In genomic region chr2:62099523-62100175, GRCh38 we compare ENCODE assay signal across 12 cellular contexts.
DNase-seq lines count a peak whose midpoint lies in the region; ATAC-seq and TF ChIP-seq lines count a peak whose summit lies in the region.
"Had no signal": no experiment of that assay in that cellular context is flagged by ENCODE, and none has a peak within 500 bp of the region (broad histone marks: within the 10 kb centered on the region; RNA-seq: fewer than 3 reads in every experiment).

No MANE protein-coding gene starts in this region.

- H3K9me2 ChIP-seq in Loucy (replicated peaks; ENCODE audit: low read depth, low read length): no peaks in the 10 kb centered on the region

- peak overlapping the region; percentile 6 for H3K4me2 ChIP-seq in Loucy (ENCODE audit: low read depth, low read length, poor library complexity, severe bottlenecking)
- H3K4me2 ChIP-seq: neural progenitor cell had no signal

- H3K27ac ChIP-seq in right cardiac atrium (ENCODE audit: low read length) (no peak overlapping the region), WERI-Rb-1 (no peak overlapping the region)
- H3K27ac ChIP-seq: cardiac muscle cell, neural progenitor cell had no signal

- H3K4me1 ChIP-seq in Loucy (ENCODE audit: insufficient read depth, low read length, poor library complexity, severe bottlenecking) (peaks cover 34% of the 10 kb centered on the region), right cardiac atrium (ENCODE audit: control insufficient read depth, insufficient read depth, low read length) (no peaks in the 10 kb centered on the region)
- H3K4me1 ChIP-seq: neural progenitor cell had no signal

- no peaks in the 10 kb centered on the region for H4K20me1 ChIP-seq in Loucy (ENCODE audit: insufficient read depth, low read length, poor library complexity, severe bottlenecking)

- H3K9me3 ChIP-seq in Loucy (ENCODE audit: insufficient read depth, low read depth, low read length) (no peaks in the 10 kb centered on the region), right cardiac atrium (ENCODE audit: control insufficient read depth, low read length) (no peaks in the 10 kb centered on the region), WERI-Rb-1 (ENCODE audit: severe bottlenecking) (no peaks in the 10 kb centered on the region)

- peak overlapping the region; percentile 5 for H3K9ac ChIP-seq in Loucy (ENCODE audit: low read depth, low read length, poor library complexity, severe bottlenecking)
- H3K9ac ChIP-seq: neural progenitor cell had no signal

- H3K79me2 ChIP-seq in Loucy (ENCODE audit: insufficient read depth, low read length): peaks cover 33% of the 10 kb centered on the region; the same call in 1 of the 2 replicates

- ATAC-seq in GM19351 (IDR thresholded peaks at IDR 0.05; ENCODE audit: unreplicated experiment) (peak; percentile 86), HG02885 (IDR thresholded peaks at IDR 0.05; ENCODE audit: poor library complexity, unreplicated experiment) (peak; percentile 89), right cardiac atrium (no peak)
- ATAC-seq: activated CD8-positive, alpha-beta memory T cell treated with anti-CD3 and anti-CD28 coated beads, Interleukin-2, amount 10 ng/mL, durations not matched to agents 7 days and 5 days had no signal

- WGBS in right cardiac atrium: 75% methylated on average over 10 of the region's 10 CpGs

- H3K4me3 ChIP-seq in Loucy (ENCODE audit: low read length, poor library complexity, severe bottlenecking): no peak overlapping the region
- H3K4me3 ChIP-seq in right cardiac atrium (ENCODE audit: low read length): no peak overlapping the region
- no peak overlapping the region for H3K4me3 ChIP-seq in WERI-Rb-1 (ENCODE audit: low read depth, low read length)
- H3K4me3 ChIP-seq: cardiac muscle cell, neural progenitor cell had no signal

- intact Hi-C loops in right cardiac atrium (cut with DNase I): no loop called here

- H2AFZ ChIP-seq in Loucy (ENCODE audit: low read length): no peak overlapping the region
- H2AFZ ChIP-seq: neural progenitor cell had no signal

- DNase-seq in GM10266 (ENCODE audit: extremely low spot score): peak; percentile 57
- DNase-seq in HK-2 (ENCODE audit: unreplicated experiment): no peak
- no peak for DNase-seq in right cardiac atrium
- no peak for DNase-seq in WERI-Rb-1
- DNase-seq in NCI-H510A (lab: John Stamatoyannopoulos, UW): no peak
- DNase-seq: activated CD8-positive, alpha-beta memory T cell treated with anti-CD3 and anti-CD28 coated beads, Interleukin-2, amount 10 ng/mL, durations not matched to agents 7 days and 5 days; NCI-H1436 had no signal

- TF ChIP-seq CTCF in GM10266 (IDR thresholded peaks at IDR 0.05; ENCODE audit: control insufficient read depth, insufficient read depth, low read depth, missing control alignments) (no peak), Loucy (conservative IDR thresholded peaks at IDR 0.05; ENCODE audit: low read length) (no peak), WERI-Rb-1 (IDR thresholded peaks at IDR 0.05; ENCODE audit: low read depth, low read length) (no peak)

- no peaks in the 10 kb centered on the region; the same call in 1 of the 2 replicates for H3F3A ChIP-seq in Loucy (ENCODE audit: low read depth)

- no peaks in the 10 kb centered on the region for H3K27me3 ChIP-seq in Loucy (ENCODE audit: insufficient read depth, low read length, poor library complexity, severe bottlenecking)
- H3K27me3 ChIP-seq in right cardiac atrium (ENCODE audit: control insufficient read depth, insufficient read depth): no peaks in the 10 kb centered on the region
- H3K27me3 ChIP-seq in WERI-Rb-1 (ENCODE audit: insufficient read depth, low read depth, severe bottlenecking): no peaks in the 10 kb centered on the region
- H3K27me3 ChIP-seq: cardiac muscle cell, neural progenitor cell had no signal

- H3K36me3 ChIP-seq in Loucy (ENCODE audit: insufficient read depth, low read length): no peaks in the 10 kb centered on the region
- no peaks in the 10 kb centered on the region for H3K36me3 ChIP-seq in WERI-Rb-1
- H3K36me3 ChIP-seq: cardiac muscle cell, neural progenitor cell had no signal

Comparison
In these comparisons a context has a peak if more than half of its experiments do, and no peak if none do; other contexts are left out.
1. ATAC-seq: peak in GM19351 (single experiment) and HG02885 (single experiment); none in right cardiac atrium (0 of 2).